9 cellular contexts compared by ENCODE assay signal in genomic region chr7:37198906-37199485, GRCh38.
DNase-seq lines count a peak whose midpoint lies in the region; ATAC-seq and TF ChIP-seq lines count a peak whose summit lies in the region.
"Had no signal": no experiment of that assay in that cellular context is flagged by ENCODE, and none has a peak within 500 bp of the region (broad histone marks: within the 10 kb centered on the region; RNA-seq: fewer than 3 reads in every experiment).

No MANE protein-coding gene starts in this region.

- DNase-seq in NOMO-1 (lab: John Stamatoyannopoulos, UW; ENCODE audit: unreplicated experiment in 2 of 2) (peak; percentile 19 to 59), NOMO-1 treated with dmso at 0.1 percent for 144 hours (lab: John Stamatoyannopoulos, UW; ENCODE audit: unreplicated experiment) (no peak), LoVo (ENCODE audit: low spot score) (peak; percentile 86), SJSA1 (ENCODE audit: low read depth in 1 of 2, low spot score in 2 of 2) (peak; percentile 43 to 72), glomerular visceral epithelial cell (ENCODE audit: extremely low spot score) (peak; percentile 62), upper lobe of left lung (peak in 1 of 2 donors; percentile 78)
- DNase-seq in activated naive CD4-positive, alpha-beta T cell treated with Interleukin-2 at 50 U/mL for 16 hours, result peak; percentile 75

- no peak for TF ChIP-seq POLR2A in upper lobe of left lung (IDR thresholded peaks at IDR 0.05)

- no peak for TF ChIP-seq EP300 in upper lobe of left lung (IDR thresholded peaks at IDR 0.05)

- WGBS in upper lobe of left lung, 2 donors, result 45 to 46% methylated on average over 6 of the region's 6 CpGs

- no peaks in the 10 kb centered on the region for H3K27me3 ChIP-seq in SJSA1 (replicated peaks)
- H3K27me3 ChIP-seq in parathyroid adenoma (ENCODE audit: control insufficient read depth, insufficient read depth, low read length), result no peaks in the 10 kb centered on the region
- H3K27me3 ChIP-seq in upper lobe of left lung, result no peaks in the 10 kb centered on the region

- H3K4me3 ChIP-seq in SJSA1 (no peak overlapping the region), parathyroid adenoma (ENCODE audit: low read depth, low read length) (no peak overlapping the region), upper lobe of left lung (no peak overlapping the region)
- H3K4me3 ChIP-seq: skin epidermis had no signal

- H3K4me1 ChIP-seq in SJSA1 (replicated peaks) (no peaks in the 10 kb centered on the region), parathyroid adenoma (no peaks in the 10 kb centered on the region), upper lobe of left lung (peaks cover 5 to 25% (median 18%) of the 10 kb centered on the region in 4 donors)

- H3K36me3 ChIP-seq in SJSA1, result no peaks in the 10 kb centered on the region
- H3K36me3 ChIP-seq in parathyroid adenoma (ENCODE audit: control insufficient read depth, insufficient read depth, low read length), result no peaks in the 10 kb centered on the region
- H3K36me3 ChIP-seq in upper lobe of left lung, result peaks cover 0 to 32% (median 14%) of the 10 kb centered on the region in 4 donors

- H3K27ac ChIP-seq in SJSA1 (no peak overlapping the region), parathyroid adenoma (no peak overlapping the region), upper lobe of left lung (no peak overlapping the region)
- H3K27ac ChIP-seq: skin epidermis had no signal

- H3K9ac ChIP-seq in parathyroid adenoma, result no peak overlapping the region

- TF ChIP-seq CTCF in parathyroid adenoma (IDR thresholded peaks at IDR 0.05), result peak; percentile 90
- TF ChIP-seq CTCF in upper lobe of left lung (IDR thresholded peaks at IDR 0.05), result peak; percentile 61 to 78 (median 70)

- H3K79me2 ChIP-seq in parathyroid adenoma, result no peaks in the 10 kb centered on the region

- ATAC-seq in upper lobe of left lung (ENCODE audit: low FRiP score in 2 of 2), result peak; percentile 81 to 89

- H3K9me3 ChIP-seq in SJSA1 (replicated peaks) (no peaks in the 10 kb centered on the region), parathyroid adenoma (ENCODE audit: control insufficient read depth, low read length) (no peaks in the 10 kb centered on the region), upper lobe of left lung (no peaks in the 10 kb centered on the region)

- H2AFZ ChIP-seq in parathyroid adenoma, result no peak overlapping the region

- H3K4me2 ChIP-seq in parathyroid adenoma (ENCODE audit: low read length), result no peak overlapping the region
